8 cellular contexts compared by ENCODE assay signal in the genomic region with DNA sequence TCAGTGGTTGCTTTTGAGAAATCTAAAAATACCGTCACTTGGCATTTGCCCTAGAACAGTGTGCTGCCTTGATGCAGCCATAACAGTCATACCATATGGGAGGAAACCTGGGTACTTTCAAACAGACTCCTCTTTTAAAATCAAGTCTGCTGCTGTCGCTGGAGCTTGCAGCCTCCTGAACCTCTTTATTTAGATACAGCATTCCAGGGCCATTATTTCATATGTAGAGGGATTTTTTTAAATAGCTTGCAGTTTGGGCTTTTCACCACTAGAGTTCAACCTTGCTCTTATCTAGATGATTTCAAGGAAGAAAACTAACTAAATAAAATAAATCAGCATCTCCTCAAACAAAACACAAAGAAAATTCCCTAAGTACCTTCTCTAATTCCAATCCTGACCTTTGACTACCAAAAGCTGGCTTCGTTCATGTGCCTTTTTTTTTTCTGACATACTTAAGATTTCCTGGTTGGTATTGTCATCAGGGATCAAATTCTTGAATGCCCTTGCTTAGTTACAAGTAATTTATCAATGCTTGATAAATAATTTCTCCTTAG.
A peak's percentile ranks its signal among the peaks of the same experiment; 100 is the strongest.
DNase-seq lines count a peak whose midpoint lies in the region; ATAC-seq and TF ChIP-seq lines count a peak whose summit lies in the region.

No MANE protein-coding gene starts in this region.

- DNase-seq in NCI-H2171 treated with DMSO at 0.1 percent for 48 hours (lab: John Stamatoyannopoulos, UW), result peak; percentile 18
- no peak for DNase-seq in NCI-H2171 (lab: John Stamatoyannopoulos, UW)
- peak; percentile 5 for DNase-seq in NCI-H1105 (lab: John Stamatoyannopoulos, UW)
- DNase-seq in cardiac fibroblast (ENCODE audit: low read depth in 2 of 2), result peak; percentile 71 to 86
- DNase-seq in midbrain (lab: John Stamatoyannopoulos, UW), result peak; percentile 21
- no peak for DNase-seq in NCI-H1694 (lab: John Stamatoyannopoulos, UW)

- ATAC-seq in GM21528 (IDR thresholded peaks at IDR 0.05; ENCODE audit: low FRiP score, unreplicated experiment) (no peak), GM19455 (IDR thresholded peaks at IDR 0.05; ENCODE audit: unreplicated experiment) (no peak)

- TF ChIP-seq CTCF in cardiac fibroblast (IDR thresholded peaks at IDR 0.05; ENCODE audit: low read depth, low read length), result peak; percentile 73

- H3K4me3 ChIP-seq in cardiac fibroblast (replicated peaks in 1 of 2; ENCODE audit: low read depth in 2 of 2, low read length in 2 of 2), result no peak overlapping the region

Comparison
In these comparisons a context has a peak if more than half of its experiments do, and no peak if none do; other contexts are left out.
1. DNase-seq: peak in NCI-H2171 treated with DMSO at 0.1 percent for 48 hours (single experiment), NCI-H1105 (single experiment), cardiac fibroblast (2 of 2) and midbrain (single experiment); none in NCI-H2171 (single experiment) and NCI-H1694 (single experiment).